37 cellular contexts compared by ENCODE assay signal in the genomic region with DNA sequence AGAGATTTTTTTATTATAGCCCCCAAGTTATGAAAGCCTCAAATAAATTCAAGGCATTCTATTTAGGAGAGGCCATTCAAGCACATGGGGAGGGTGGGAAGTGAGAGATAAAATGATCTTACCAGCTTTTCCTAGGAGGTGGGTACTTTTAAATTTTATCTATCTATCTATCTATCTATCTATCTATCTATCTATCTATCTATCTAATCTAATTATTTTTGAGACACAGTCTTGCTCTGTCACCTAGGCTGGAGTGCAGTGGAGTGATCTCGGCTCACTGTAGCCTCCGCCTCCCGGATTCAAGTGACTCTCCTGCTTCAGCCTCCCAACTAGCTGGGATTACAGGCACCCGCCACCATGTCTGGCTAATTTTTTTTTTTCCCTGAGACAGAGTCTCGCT.
"Had no signal": no experiment of that assay in that cellular context is flagged by ENCODE, and none has a peak within 500 bp of the region (broad histone marks: within the 10 kb centered on the region; RNA-seq: fewer than 3 reads in every experiment).

No MANE protein-coding gene starts in this region.

- H3K27ac ChIP-seq: adrenal gland, body of pancreas, brain microvascular endothelial cell, VCaP had no signal

- DNase-seq: activated B cell treated with CpG ODN at 0.5 μM for 24 hours; activated CD4-positive, alpha-beta memory T cell treated with anti-CD3 and anti-CD28 coated beads for 36 hours; activated CD4-positive, alpha-beta T cell treated with anti-CD3 and anti-CD28 coated beads for 4 hours; activated CD4-positive, alpha-beta T cell treated with anti-CD3 and anti-CD28 coated beads, Interleukin-2, amount 10 ng/mL, durations not matched to agents 24 days and 14 days; activated CD4-positive, alpha-beta T cell treated with anti-CD3 and anti-CD28 coated beads, Interleukin-2, amount 50 U/mL, for 1 hour; activated CD4-positive, alpha-beta T cell treated with anti-CD3 and anti-CD28 coated beads, Interleukin-2, amount 50 U/mL, for 4 hours; activated CD4-positive, CD25-positive, alpha-beta regulatory T cell treated with anti-CD3 and anti-CD28 coated beads, Interleukin-2, amount 50 U/mL, for 72 hours; activated CD8-positive, alpha-beta memory T cell treated with anti-CD3 and anti-CD28 coated beads, Interleukin-2, amount 50 U/mL, for 4 hours; activated CD8-positive, alpha-beta T cell treated with anti-CD3 and anti-CD28 coated beads for 36 hours; activated effector memory CD4-positive, alpha-beta T cell treated with anti-CD3 and anti-CD28 coated beads, Interleukin-2, amount 50 U/mL, for 16 hours; activated gamma-delta T cell treated with Interleukin-2 at 50 U/mL for 16 hours; activated naive CD4-positive, alpha-beta T cell; activated naive CD4-positive, alpha-beta T cell treated with anti-CD3 and anti-CD28 coated beads for 36 hours; activated naive CD4-positive, alpha-beta T cell treated with anti-CD3 and anti-CD28 coated beads, Interleukin-2, amount 50 U/mL, for 16 hours; activated naive CD8-positive, alpha-beta T cell treated with anti-CD3 and anti-CD28 coated beads for 36 hours; activated T-cell treated with anti-CD3 and anti-CD28 coated beads for 4 hours; activated T-cell treated with anti-CD3 and anti-CD28 coated beads, Interleukin-2, amount 50 U/mL, for 1 hour; activated T-cell treated with anti-CD3 and anti-CD28 coated beads, Interleukin-2, amount 50 U/mL, for 4 hours; activated T-cell treated with anti-CD3 and anti-CD28 coated beads, Interleukin-2, amount 50 U/mL, for 72 hours; adrenal gland; amniotic stem cell; aorta; body of pancreas; brain microvascular endothelial cell; central memory CD4-positive, alpha-beta T cell; T-helper 1 cell; T-helper 2 cell; T-helper 9 cell had no signal

- H3K4me3 ChIP-seq: adrenal gland, body of pancreas had no signal

- H3K9me3 Mint-ChIP-seq: activated B cell treated with CpG ODN at 0.5 μM for 24 hours; activated CD4-positive, alpha-beta memory T cell treated with anti-CD3 and anti-CD28 coated beads for 36 hours; activated CD4-positive, alpha-beta T cell treated with anti-CD3 and anti-CD28 coated beads, Interleukin-2, amount 10 ng/mL, durations not matched to agents 24 days and 14 days; activated CD8-positive, alpha-beta T cell treated with anti-CD3 and anti-CD28 coated beads for 36 hours; activated naive CD4-positive, alpha-beta T cell treated with anti-CD3 and anti-CD28 coated beads for 36 hours; activated naive CD4-positive, alpha-beta T cell treated with anti-CD3 and anti-CD28 coated beads, Interleukin-2, amount 50 U/mL, for 72 hours; activated naive CD8-positive, alpha-beta T cell treated with anti-CD3 and anti-CD28 coated beads for 36 hours; activated T-cell treated with anti-CD3 and anti-CD28 coated beads, Interleukin-2, amount 50 U/mL, for 4 hours; activated T-cell treated with anti-CD3 and anti-CD28 coated beads, Interleukin-2, amount 50 U/mL, for 72 hours; activated T-helper 1 cell treated with anti-CD3 and anti-CD28 coated beads, Interleukin-12 subunit alpha, Interleukin-12 subunit beta, Interleukin-2, Interleukin-4 antibody, amounts not matched to agents 30 ng/mL and 10 ng/mL and 1 ng/mL, durations not matched to agents 14 hours and 24 hours and 36 hours; activated T-helper 17 cell treated with anti-CD3 and anti-CD28 coated beads, Interleukin-2, amount 50 U/mL, for 72 hours; T-helper 1 cell treated with Interleukin-12 subunit alpha and Interleukin-12 subunit beta and Interleukin-4 antibody, amounts not matched to agents 30 μg/mL and 1 μg/mL, for 36 hours; T-helper 2 cell treated with Interferon-gamma antibody and Interleukin-4, amounts not matched to agents 5 μg/mL and 100 μg/mL, for 36 hours had no signal

- H3K4me3 Mint-ChIP-seq: activated B cell treated with CpG ODN at 0.5 μM for 24 hours; activated CD4-positive, alpha-beta memory T cell treated with anti-CD3 and anti-CD28 coated beads for 36 hours; activated CD4-positive, alpha-beta T cell treated with anti-CD3 and anti-CD28 coated beads, Interleukin-2, amount 10 ng/mL, durations not matched to agents 24 days and 14 days; activated CD8-positive, alpha-beta T cell treated with anti-CD3 and anti-CD28 coated beads for 36 hours; activated naive CD4-positive, alpha-beta T cell treated with anti-CD3 and anti-CD28 coated beads for 36 hours; activated naive CD8-positive, alpha-beta T cell treated with anti-CD3 and anti-CD28 coated beads for 36 hours; activated T-cell treated with anti-CD3 and anti-CD28 coated beads, Interleukin-2, amount 50 U/mL, for 4 hours; activated T-cell treated with anti-CD3 and anti-CD28 coated beads, Interleukin-2, amount 50 U/mL, for 72 hours; activated T-helper 1 cell treated with anti-CD3 and anti-CD28 coated beads, Interleukin-12 subunit alpha, Interleukin-12 subunit beta, Interleukin-2, Interleukin-4 antibody, amounts not matched to agents 30 ng/mL and 10 ng/mL and 1 ng/mL, durations not matched to agents 14 hours and 24 hours and 36 hours; activated T-helper 17 cell treated with anti-CD3 and anti-CD28 coated beads, Interleukin-2, amount 50 U/mL, for 72 hours; T-helper 1 cell treated with Interleukin-12 subunit alpha and Interleukin-12 subunit beta and Interleukin-4 antibody, amounts not matched to agents 30 μg/mL and 1 μg/mL, for 36 hours; T-helper 2 cell treated with Interferon-gamma antibody and Interleukin-4, amounts not matched to agents 5 μg/mL and 100 μg/mL, for 36 hours had no signal

- H3K36me3 Mint-ChIP-seq: activated naive CD4-positive, alpha-beta T cell treated with anti-CD3 and anti-CD28 coated beads, Interleukin-2, amount 50 U/mL, for 72 hours had no signal

- H3K4me1 ChIP-seq: body of pancreas had no signal

- H3K27me3 Mint-ChIP-seq: activated B cell treated with CpG ODN at 0.5 μM for 24 hours; activated CD4-positive, alpha-beta memory T cell treated with anti-CD3 and anti-CD28 coated beads for 36 hours; activated CD4-positive, alpha-beta T cell treated with anti-CD3 and anti-CD28 coated beads, Interleukin-2, amount 10 ng/mL, durations not matched to agents 24 days and 14 days; activated CD8-positive, alpha-beta T cell treated with anti-CD3 and anti-CD28 coated beads for 36 hours; activated naive CD8-positive, alpha-beta T cell treated with anti-CD3 and anti-CD28 coated beads for 36 hours; activated T-helper 17 cell treated with anti-CD3 and anti-CD28 coated beads, Interleukin-2, amount 50 U/mL, for 72 hours had no signal

- H3K9me3 ChIP-seq: adrenal gland, body of pancreas had no signal

- ATAC-seq: activated CD8-positive, alpha-beta T cell treated with anti-CD3 and anti-CD28 coated beads for 36 hours; activated naive CD4-positive, alpha-beta T cell treated with anti-CD3 and anti-CD28 coated beads, Interleukin-2, amount 50 U/mL, for 72 hours; activated T-cell treated with anti-CD3 and anti-CD28 coated beads, Interleukin-2, amount 50 U/mL, for 4 hours; activated T-cell treated with anti-CD3 and anti-CD28 coated beads, Interleukin-2, amount 50 U/mL, for 72 hours; activated T-helper 17 cell treated with anti-CD3 and anti-CD28 coated beads, Interleukin-2, amount 50 U/mL, for 72 hours; body of pancreas had no signal

- H3K4me1 Mint-ChIP-seq: activated B cell treated with CpG ODN at 0.5 μM for 24 hours; activated CD4-positive, alpha-beta T cell treated with anti-CD3 and anti-CD28 coated beads, Interleukin-2, amount 10 ng/mL, durations not matched to agents 24 days and 14 days; activated naive CD8-positive, alpha-beta T cell treated with anti-CD3 and anti-CD28 coated beads for 36 hours; activated T-helper 17 cell treated with anti-CD3 and anti-CD28 coated beads, Interleukin-2, amount 50 U/mL, for 72 hours had no signal

- H3K36me3 ChIP-seq: adrenal gland, brain microvascular endothelial cell had no signal

- H3K27ac Mint-ChIP-seq: activated B cell treated with CpG ODN at 0.5 μM for 24 hours; activated CD4-positive, alpha-beta memory T cell treated with anti-CD3 and anti-CD28 coated beads for 36 hours; activated CD4-positive, alpha-beta T cell treated with anti-CD3 and anti-CD28 coated beads, Interleukin-2, amount 10 ng/mL, durations not matched to agents 24 days and 14 days; activated CD8-positive, alpha-beta T cell treated with anti-CD3 and anti-CD28 coated beads for 36 hours; activated naive CD4-positive, alpha-beta T cell treated with anti-CD3 and anti-CD28 coated beads for 36 hours; activated naive CD8-positive, alpha-beta T cell treated with anti-CD3 and anti-CD28 coated beads for 36 hours; activated T-cell treated with anti-CD3 and anti-CD28 coated beads, Interleukin-2, amount 50 U/mL, for 72 hours; activated T-helper 1 cell treated with anti-CD3 and anti-CD28 coated beads, Interleukin-12 subunit alpha, Interleukin-12 subunit beta, Interleukin-2, Interleukin-4 antibody, amounts not matched to agents 30 ng/mL and 10 ng/mL and 1 ng/mL, durations not matched to agents 14 hours and 24 hours and 36 hours; activated T-helper 17 cell treated with anti-CD3 and anti-CD28 coated beads, Interleukin-2, amount 50 U/mL, for 72 hours; T-helper 1 cell treated with Interleukin-12 subunit alpha and Interleukin-12 subunit beta and Interleukin-4 antibody, amounts not matched to agents 30 μg/mL and 1 μg/mL, for 36 hours; T-helper 2 cell treated with Interferon-gamma antibody and Interleukin-4, amounts not matched to agents 5 μg/mL and 100 μg/mL, for 36 hours had no signal

- FAIRE-seq: astrocyte, bronchial epithelial cell, TTC549 had no signal

- H3K27me3 ChIP-seq: adrenal gland, body of pancreas, brain microvascular endothelial cell had no signal
